Comparison of ENCODE assay signal across 8 cellular contexts in the genomic region with DNA sequence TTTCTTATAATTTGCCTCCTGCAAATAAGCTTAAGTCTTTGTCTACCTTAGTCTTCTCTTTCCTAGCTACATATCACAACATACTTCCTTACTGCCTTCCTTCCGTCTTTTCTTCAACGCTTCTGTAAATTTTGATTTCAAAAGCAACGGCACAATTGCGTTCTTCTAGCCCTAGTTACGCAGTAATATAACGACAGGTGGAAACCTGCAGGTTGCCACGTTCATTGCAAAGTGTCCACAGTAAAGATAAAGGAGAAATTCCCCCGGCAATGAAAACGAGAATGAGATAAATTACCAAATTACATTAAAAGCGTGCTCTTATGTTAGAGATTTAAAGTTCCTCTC. TPM values are rescaled to one million over a fixed set of nuclear protein-coding genes. Genes with fewer than 3 reads are reported as not detected.
DNase-seq lines count a peak whose midpoint lies in the region; ATAC-seq and TF ChIP-seq lines count a peak whose summit lies in the region.

No MANE protein-coding gene starts in this region.

- H3K79me2 ChIP-seq in SK-N-SH (ENCODE audit: insufficient read depth) (peaks cover 45% of the 10 kb centered on the region), fibroblast of lung (ENCODE audit: control insufficient read depth, insufficient read depth, low read length) (peaks cover 39% of the 10 kb centered on the region)

- H3K36me3 Mint-ChIP-seq in T-helper 2 cell treated with Interferon-gamma antibody and Interleukin-4, amounts not matched to agents 5 μg/mL and 100 μg/mL, for 36 hours (ENCODE audit: low read depth): peaks cover 39% of the 10 kb centered on the region

- CTCF ChIA-PET in SK-N-SH (lab: Yijun Ruan, JAX): interaction anchor here (2.4 kb wide), 1 partner anchor 231 kb away, joined by 8 read pairs; no protein-coding TSS in a partner anchor

- no peak for TF ChIP-seq POLR2A in prostate gland (IDR thresholded peaks at IDR 0.05)

- peak overlapping the region; percentile 95 for H2AFZ ChIP-seq in SK-N-SH (ENCODE audit: low read depth)
- H2AFZ ChIP-seq in fibroblast of lung (ENCODE audit: low read length): peak overlapping the region; percentile 88

- peaks cover 6 to 12% of the 10 kb centered on the region in 2 experiments for H3K4me1 ChIP-seq in SK-N-SH (ENCODE audit: control insufficient read depth in 1 of 2, insufficient read depth in 2 of 2, low read depth in 1 of 2, low read length in 1 of 2)
- peaks cover 4% of the 10 kb centered on the region for H3K4me1 ChIP-seq in fibroblast of lung (ENCODE audit: control insufficient read depth, extremely low read depth, insufficient read depth, low read length)
- peaks cover 12% of the 10 kb centered on the region for H3K4me1 ChIP-seq in prostate gland (replicated peaks)

- peak overlapping the region; percentile 94 for H3K4me3 Mint-ChIP-seq in T-helper 2 cell treated with Interferon-gamma antibody and Interleukin-4, amounts not matched to agents 5 μg/mL and 100 μg/mL, for 36 hours

- H4K20me1 ChIP-seq in SK-N-SH (ENCODE audit: insufficient read depth) (peaks cover 28% of the 10 kb centered on the region), fibroblast of lung (ENCODE audit: control insufficient read depth, extremely low read depth, insufficient read depth, low read length) (no peaks in the 10 kb centered on the region)

- no peak for DNase-seq in T-helper 2 cell treated with Interferon-gamma antibody and Interleukin-4, amounts not matched to agents 5 μg/mL and 100 μg/mL, for 36 hours (ENCODE audit: low spot score)
- no peak for DNase-seq in T-helper 2 cell
- no peak for DNase-seq in SK-N-SH
- DNase-seq in fibroblast of lung (ENCODE audit: low read depth in 2 of 2): no peak
- no peak for DNase-seq in prostate gland (ENCODE audit: low spot score)
- DNase-seq in foreskin melanocyte: no peak

- no peaks in the 10 kb centered on the region for H3K27me3 Mint-ChIP-seq in T-helper 2 cell treated with Interferon-gamma antibody and Interleukin-4, amounts not matched to agents 5 μg/mL and 100 μg/mL, for 36 hours (ENCODE audit: low read depth)

- ATAC-seq in HG02943 (IDR thresholded peaks at IDR 0.05; ENCODE audit: low read depth, unreplicated experiment) (peak; percentile 9), GM18519 (IDR thresholded peaks at IDR 0.05; ENCODE audit: low FRiP score, unreplicated experiment) (no peak)

- WGBS in SK-N-SH (ENCODE audit: low lambda C conversion rate): under 1% methylated on average over 10 of the region's 10 CpGs
- under 1% methylated on average over 10 of the region's 10 CpGs for WGBS in prostate gland

- H3K9ac ChIP-seq in SK-N-SH: peak overlapping the region; percentile 98
- H3K9ac ChIP-seq in fibroblast of lung (ENCODE audit: insufficient read depth, low read length): peak overlapping the region; percentile 16

- no peak for TF ChIP-seq RAD21 in SK-N-SH (IDR thresholded peaks at IDR 0.05; ENCODE audit: low read length)

- POLR2A ChIA-PET in SK-N-SH (lab: Yijun Ruan, JAX): no interaction called here

- peak overlapping the region; percentile 97 for H3K27ac Mint-ChIP-seq in T-helper 2 cell treated with Interferon-gamma antibody and Interleukin-4, amounts not matched to agents 5 μg/mL and 100 μg/mL, for 36 hours

- H3K9me3 ChIP-seq in SK-N-SH: no peaks in the 10 kb centered on the region
- no peaks in the 10 kb centered on the region for H3K9me3 ChIP-seq in fibroblast of lung (ENCODE audit: control insufficient read depth, insufficient read depth, low read depth, low read length)
- H3K9me3 ChIP-seq in prostate gland: no peaks in the 10 kb centered on the region

- H3K9me3 Mint-ChIP-seq in T-helper 2 cell treated with Interferon-gamma antibody and Interleukin-4, amounts not matched to agents 5 μg/mL and 100 μg/mL, for 36 hours: peaks cover 7% of the 10 kb centered on the region

- no peaks in the 10 kb centered on the region for H3F3A ChIP-seq in SK-N-SH (replicated peaks; ENCODE audit: insufficient read depth)

- H3K36me3 ChIP-seq in SK-N-SH (replicated peaks in 1 of 2; ENCODE audit: control insufficient read depth in 1 of 2, insufficient read depth in 2 of 2, low read length in 1 of 2) (peaks cover 21 to 30% of the 10 kb centered on the region in 2 experiments), fibroblast of lung (ENCODE audit: control insufficient read depth, insufficient read depth, low read length) (peaks cover 5% of the 10 kb centered on the region), prostate gland (no peaks in the 10 kb centered on the region)

- H3K27me3 ChIP-seq in SK-N-SH (ENCODE audit: insufficient read depth) (no peaks in the 10 kb centered on the region), fibroblast of lung (ENCODE audit: control insufficient read depth, insufficient read depth, low read length) (no peaks in the 10 kb centered on the region), prostate gland (replicated peaks; ENCODE audit: insufficient read depth) (no peaks in the 10 kb centered on the region)

- no peaks in the 10 kb centered on the region for H3K9me2 ChIP-seq in SK-N-SH

- TF ChIP-seq EP300 in SK-N-SH (IDR thresholded peaks at IDR 0.05; ENCODE audit: borderline replicate concordance in 1 of 2, low read depth in 1 of 2, low read length in 1 of 2): no peak

- peaks cover 21% of the 10 kb centered on the region for H3K4me1 Mint-ChIP-seq in T-helper 2 cell treated with Interferon-gamma antibody and Interleukin-4, amounts not matched to agents 5 μg/mL and 100 μg/mL, for 36 hours (ENCODE audit: low read depth)

- TF ChIP-seq CTCF in SK-N-SH (IDR thresholded peaks at IDR 0.05) (no peak), fibroblast of lung (conservative IDR thresholded peaks at IDR 0.05 in 1 of 2, IDR thresholded peaks at IDR 0.05 in 1 of 2; ENCODE audit: low read depth in 1 of 2, low read length in 2 of 2) (no peak), prostate gland (IDR thresholded peaks at IDR 0.05) (peak in 1 of 4 experiments; percentile 33)

- H3K4me3 ChIP-seq in SK-N-SH (ENCODE audit: low read depth in 2 of 2, low read length in 1 of 2) (peak overlapping the region; percentile 83 to 87), fibroblast of lung (replicated peaks in 1 of 4; ENCODE audit: control extremely low read depth in 1 of 4, insufficient read depth in 1 of 4, low read depth in 3 of 4, low read length in 4 of 4) (peak overlapping the region; percentile 68 to 100 (median 92)), prostate gland (peak overlapping the region; percentile 78 to 91)

- peak overlapping the region; percentile 85 to 91 for H3K27ac ChIP-seq in SK-N-SH (ENCODE audit: low read depth in 2 of 2, low read length in 1 of 2)
- H3K27ac ChIP-seq in fibroblast of lung (ENCODE audit: insufficient read depth, low read length): peak overlapping the region; percentile 96
- H3K27ac ChIP-seq in prostate gland: peak overlapping the region; percentile 95 to 96

- intact Hi-C loops in prostate gland (cut with DNase I): no loop called here

- H3K4me2 ChIP-seq in SK-N-SH (peak overlapping the region; percentile 79), fibroblast of lung (ENCODE audit: extremely low read depth, insufficient read depth, low read length) (peak overlapping the region; percentile 94)

TF ChIP-seq in SK-N-SH, 30 proteins besides CTCF, POLR2A, EP300 and RAD21:
- TF ChIP-seq GABPA (IDR thresholded peaks at IDR 0.05; ENCODE audit: low read depth): no peak

RNA-seq across cellular contexts. Expression of gene PSMD7, which starts 0.5 kb away (rescaled TPM):
- polyA plus RNA-seq in SK-N-SH (2012; rRNA removed) (133 and 142 TPM in 2 replicates), fibroblast of lung (193 and 196 TPM in 2 replicates)
- polyA plus RNA-seq in SK-N-SH (2012; cell fraction: cytosol; rRNA removed): 174 and 222 TPM in 2 replicates
- polyA plus RNA-seq in SK-N-SH (2012; cell fraction: nucleus; rRNA removed): 85.9 and 118 TPM in 2 replicates
- total RNA-seq in fibroblast of lung (62.9 and 65.9 TPM in 2 replicates), prostate gland (10 to 100 TPM; 54.1 to 78.0 TPM)
- 131 and 148 TPM in 2 replicates for polyA plus RNA-seq in fibroblast of lung (2012)
- 15.4 and 20.2 TPM in 2 replicates for polyA minus RNA-seq in fibroblast of lung (ENCODE audit: low replicate concordance)
